1 cellular context compared by ENCODE assay signal in the genomic region with DNA sequence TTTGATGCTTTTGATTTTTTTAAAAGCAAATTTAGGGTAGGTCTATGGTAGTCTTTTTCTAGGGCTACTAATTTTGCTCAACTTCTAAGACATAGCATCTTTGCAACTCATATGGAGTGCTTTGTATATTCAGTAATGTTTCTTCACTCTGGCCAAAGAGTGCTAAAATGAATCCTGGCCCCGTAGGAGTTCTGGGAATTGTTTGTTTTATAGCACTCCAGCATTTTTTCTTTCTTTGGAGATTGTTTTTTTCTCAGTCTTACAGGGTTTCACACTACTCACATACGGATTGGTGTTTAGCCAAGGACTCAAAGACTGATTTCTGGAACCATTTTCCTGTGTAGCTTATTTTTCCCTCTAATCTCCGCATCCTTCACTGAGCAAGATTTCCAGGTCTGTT.
TF ChIP-seq lines count a peak whose summit lies in the region.

No MANE protein-coding gene starts in this region.

TF ChIP-seq in K562, 482 proteins besides CTCF, POLR2A, EP300 and RAD21:
- no peak for TF ChIP-seq TRIM28 (IDR thresholded peaks at IDR 0.05)
- TF ChIP-seq MCM5 (IDR thresholded peaks at IDR 0.05; ENCODE audit: low read depth): no peak
- TF ChIP-seq, protein P1, sequence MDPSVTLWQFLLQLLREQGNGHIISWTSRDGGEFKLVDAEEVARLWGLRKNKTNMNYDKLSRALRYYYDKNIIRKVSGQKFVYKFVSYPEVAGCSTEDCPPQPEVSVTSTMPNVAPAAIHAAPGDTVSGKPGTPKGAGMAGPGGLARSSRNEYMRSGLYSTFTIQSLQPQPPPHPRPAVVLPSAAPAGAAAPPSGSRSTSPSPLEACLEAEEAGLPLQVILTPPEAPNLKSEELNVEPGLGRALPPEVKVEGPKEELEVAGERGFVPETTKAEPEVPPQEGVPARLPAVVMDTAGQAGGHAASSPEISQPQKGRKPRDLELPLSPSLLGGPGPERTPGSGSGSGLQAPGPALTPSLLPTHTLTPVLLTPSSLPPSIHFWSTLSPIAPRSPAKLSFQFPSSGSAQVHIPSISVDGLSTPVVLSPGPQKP (CRISPR knock-in tag; IDR thresholded peaks at IDR 0.05): no peak
- no peak for TF ChIP-seq SPI1 (IDR thresholded peaks at IDR 0.05; ENCODE audit: borderline replicate concordance, low read depth, low read length)
- TF ChIP-seq, protein P2, sequence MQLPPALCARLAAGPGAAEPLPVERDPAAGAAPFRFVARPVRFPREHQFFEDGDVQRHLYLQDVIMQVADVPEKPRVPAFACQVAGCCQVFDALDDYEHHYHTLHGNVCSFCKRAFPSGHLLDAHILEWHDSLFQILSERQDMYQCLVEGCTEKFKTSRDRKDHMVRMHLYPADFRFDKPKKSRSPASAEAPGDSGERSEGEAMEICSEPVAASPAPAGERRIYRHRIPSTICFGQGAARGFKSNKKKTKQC (CRISPR knock-in tag; IDR thresholded peaks at IDR 0.05): no peak
- TF ChIP-seq TAF15 (IDR thresholded peaks at IDR 0.05; ENCODE audit: low read depth, low read length): no peak
- no peak for TF ChIP-seq ZZZ3 (IDR thresholded peaks at IDR 0.05)
- TF ChIP-seq WHSC1 (IDR thresholded peaks at IDR 0.05; ENCODE audit: low read length): no peak
- no peak for TF ChIP-seq CBX8 (IDR thresholded peaks at IDR 0.05; ENCODE audit: borderline replicate concordance, extremely low read depth, low read depth, low read length, poor library complexity, severe bottlenecking)
- no peak for TF ChIP-seq RAD51 (IDR thresholded peaks at IDR 0.05; ENCODE audit: borderline replicate concordance, low read depth)
- no peak for TF ChIP-seq CHD4 (IDR thresholded peaks at IDR 0.05; ENCODE audit: insufficient read depth, insufficient replicate concordance, low read depth, low read length, poor library complexity, severe bottlenecking)
- no peak for TF ChIP-seq NEUROD1 (IDR thresholded peaks at IDR 0.05; ENCODE audit: borderline replicate concordance, low read depth, low read length, partially characterized antibody)
- no peak for TF ChIP-seq TCFL5 (CRISPR knock-in tag; conservative IDR thresholded peaks at IDR 0.05)
- no peak for TF ChIP-seq MCM3 (IDR thresholded peaks at IDR 0.05)
- no peak for TF ChIP-seq ARNT (IDR thresholded peaks at IDR 0.05)
